15 cellular contexts compared by ENCODE assay signal in genomic region chr6:117616971-117617765, GRCh38. TPM values are rescaled to one million over a fixed set of nuclear protein-coding genes. Genes with fewer than 3 reads are reported as not detected.
DNase-seq lines count a peak whose midpoint lies in the region; ATAC-seq, FAIRE-seq and TF ChIP-seq lines count a peak whose summit lies in the region.
"Had no signal": no experiment of that assay in that cellular context is flagged by ENCODE, and none has a peak within 500 bp of the region (broad histone marks: within the 10 kb centered on the region; RNA-seq: fewer than 3 reads in every experiment).

No MANE protein-coding gene starts in this region.

- intact Hi-C loops in CD8-positive, alpha-beta T cell (cut with DNase I, micrococcal nuclease): no loop called here
- intact Hi-C loops in activated T-helper 1 cell treated with anti-CD3 and anti-CD28 coated beads, Interleukin-12 subunit alpha, Interleukin-12 subunit beta, Interleukin-2, Interleukin-4 antibody, amounts not matched to agents 30 ng/mL and 10 ng/mL and 1 ng/mL, durations not matched to agents 14 hours and 24 hours and 36 hours (cut with micrococcal nuclease): no loop called here

- no peak overlapping the region for H2BK5ac ChIP-seq in mesenchymal stem cell (ENCODE audit: low read depth, low read length, poor library complexity, severe bottlenecking)

- peaks cover 16% of the 10 kb centered on the region for H3K4me1 ChIP-seq in CD8-positive, alpha-beta T cell (ENCODE audit: insufficient read depth, low read length)
- no peaks in the 10 kb centered on the region for H3K4me1 ChIP-seq in mesenchymal stem cell (ENCODE audit: control insufficient read depth, insufficient read depth, low read depth, low read length)
- H3K4me1 ChIP-seq: colonic mucosa, esophagus muscularis mucosa, right atrium auricular region had no signal

- H3K14ac ChIP-seq in mesenchymal stem cell (ENCODE audit: low read length in 2 of 2): no peak overlapping the region

- peak in 3 of 7 experiments; percentile 6 to 24 (median 21) for DNase-seq in CD8-positive, alpha-beta T cell
- DNase-seq in GM12865 (ENCODE audit: low read depth) (peak; percentile 65), mesenchymal stem cell (no peak), frontal cortex (ENCODE audit: low spot score in 2 of 2) (no peak), NCI-H2029 treated with DMSO at 0.1 percent for 48 hours (lab: John Stamatoyannopoulos, UW) (no peak), glutamatergic neuron (no peak)
- DNase-seq in activated T-helper 1 cell treated with anti-CD3 and anti-CD28 coated beads, Interleukin-12 subunit alpha, Interleukin-12 subunit beta, Interleukin-2, Interleukin-4 antibody, amounts not matched to agents 30 ng/mL and 10 ng/mL and 1 ng/mL, durations not matched to agents 14 hours and 24 hours and 36 hours (ENCODE audit: low spot score): no peak
- DNase-seq: colonic mucosa, SW 1271 had no signal

- H4K91ac ChIP-seq in mesenchymal stem cell (ENCODE audit: low read length): no peak overlapping the region

- H4K8ac ChIP-seq in mesenchymal stem cell (ENCODE audit: low read length): no peak overlapping the region

- no peaks in the 10 kb centered on the region for H3K79me1 ChIP-seq in mesenchymal stem cell (replicated peaks; ENCODE audit: low read length, poor library complexity, severe bottlenecking)

- no peak overlapping the region for H3K9ac ChIP-seq in mesenchymal stem cell (ENCODE audit: low read length)
- H3K9ac ChIP-seq: BLaER1 treated with 17β-estradiol and CSF1 and Interleukin-3, amounts not matched to agents 10 nM and 100 nM had no signal

- H3K9me3 ChIP-seq in CD8-positive, alpha-beta T cell (ENCODE audit: low read length): no peaks in the 10 kb centered on the region
- no peaks in the 10 kb centered on the region for H3K9me3 ChIP-seq in mesenchymal stem cell (ENCODE audit: control insufficient read depth, low read length)
- H3K9me3 ChIP-seq: colonic mucosa, esophagus muscularis mucosa, right atrium auricular region had no signal

- peak; percentile 45 for ATAC-seq in CD8-positive, alpha-beta T cell
- ATAC-seq: left lobe of liver had no signal

- WGBS in mesenchymal stem cell: 91% methylated on average over 6 of the region's 7 CpGs

- no peak for FAIRE-seq in frontal cortex (lab: Jason Lieb, UNC)
- FAIRE-seq: GM12892 had no signal

- H3K4me3 ChIP-seq in CD8-positive, alpha-beta T cell (ENCODE audit: low read depth, low read length): no peak overlapping the region
- H3K4me3 ChIP-seq in GM12865 (ENCODE audit: low read depth, low read length) (no peak overlapping the region), mesenchymal stem cell (ENCODE audit: insufficient read depth in 1 of 2, low read depth in 1 of 2, low read length in 2 of 2) (no peak overlapping the region)
- H3K4me3 ChIP-seq: BLaER1 treated with 17β-estradiol and CSF1 and Interleukin-3, amounts not matched to agents 10 nM and 100 nM; colonic mucosa; esophagus muscularis mucosa; hepatocyte; right atrium auricular region had no signal

- H3K36me3 ChIP-seq in CD8-positive, alpha-beta T cell (ENCODE audit: insufficient read depth, low read length): no peaks in the 10 kb centered on the region
- no peaks in the 10 kb centered on the region for H3K36me3 ChIP-seq in mesenchymal stem cell (ENCODE audit: control insufficient read depth in 1 of 2, insufficient read depth in 2 of 2, low read depth in 1 of 2, low read length in 2 of 2)
- H3K36me3 ChIP-seq: BLaER1 treated with 17β-estradiol and CSF1 and Interleukin-3, amounts not matched to agents 10 nM and 100 nM; colonic mucosa; esophagus muscularis mucosa; right atrium auricular region had no signal

- peak overlapping the region; percentile 97 for H2AK5ac ChIP-seq in mesenchymal stem cell (ENCODE audit: low read length, severe bottlenecking)

- H2BK120ac ChIP-seq in mesenchymal stem cell (ENCODE audit: low read depth, low read length): no peak overlapping the region

- H3K27ac Mint-ChIP-seq in CD8-positive, alpha-beta T cell: peak overlapping the region; percentile 69
- H3K27ac Mint-ChIP-seq in activated T-helper 1 cell treated with anti-CD3 and anti-CD28 coated beads, Interleukin-12 subunit alpha, Interleukin-12 subunit beta, Interleukin-2, Interleukin-4 antibody, amounts not matched to agents 30 ng/mL and 10 ng/mL and 1 ng/mL, durations not matched to agents 14 hours and 24 hours and 36 hours: peak overlapping the region; percentile 61
- no peak overlapping the region for H3K27ac Mint-ChIP-seq in glutamatergic neuron (ENCODE audit: unreplicated experiment)

- CTCF ChIA-PET in CD8-positive, alpha-beta T cell (lab: Charles Lee): no interaction called here

- no peak overlapping the region for H3K23ac ChIP-seq in mesenchymal stem cell (ENCODE audit: low read length in 2 of 2)

- H3K36me3 Mint-ChIP-seq in CD8-positive, alpha-beta T cell: no peaks in the 10 kb centered on the region
- peaks cover 2% of the 10 kb centered on the region for H3K36me3 Mint-ChIP-seq in activated T-helper 1 cell treated with anti-CD3 and anti-CD28 coated beads, Interleukin-12 subunit alpha, Interleukin-12 subunit beta, Interleukin-2, Interleukin-4 antibody, amounts not matched to agents 30 ng/mL and 10 ng/mL and 1 ng/mL, durations not matched to agents 14 hours and 24 hours and 36 hours (ENCODE audit: low read depth)
- no peaks in the 10 kb centered on the region for H3K36me3 Mint-ChIP-seq in glutamatergic neuron (ENCODE audit: unreplicated experiment)

- H3K27ac ChIP-seq in CD8-positive, alpha-beta T cell (ENCODE audit: low read depth, low read length): no peak overlapping the region
- H3K27ac ChIP-seq in mesenchymal stem cell (ENCODE audit: low read length, poor library complexity, severe bottlenecking): peak overlapping the region; percentile 43
- H3K27ac ChIP-seq: BLaER1 treated with 17β-estradiol and CSF1 and Interleukin-3, amounts not matched to agents 10 nM and 100 nM; colonic mucosa; esophagus muscularis mucosa; hepatocyte; right atrium auricular region had no signal

- no peaks in the 10 kb centered on the region for H3K27me3 ChIP-seq in CD8-positive, alpha-beta T cell (ENCODE audit: insufficient read depth, low read length)
- H3K27me3 ChIP-seq in mesenchymal stem cell (ENCODE audit: control insufficient read depth in 1 of 2, insufficient read depth in 1 of 2, low read length in 2 of 2): no peaks in the 10 kb centered on the region
- H3K27me3 ChIP-seq: BLaER1 treated with 17β-estradiol and CSF1 and Interleukin-3, amounts not matched to agents 10 nM and 100 nM; colonic mucosa; esophagus muscularis mucosa; hepatocyte; right atrium auricular region had no signal

- no peak overlapping the region for H2AFZ ChIP-seq in mesenchymal stem cell (ENCODE audit: low read depth, low read length)
- H2AFZ ChIP-seq: hepatocyte had no signal

- H2BK15ac ChIP-seq in mesenchymal stem cell (ENCODE audit: low read depth, poor library complexity, severe bottlenecking): no peak overlapping the region

- H3K4ac ChIP-seq in mesenchymal stem cell (ENCODE audit: low read depth in 1 of 2, low read length in 2 of 2): no peak overlapping the region

- no peaks in the 10 kb centered on the region for H3K9me3 Mint-ChIP-seq in CD8-positive, alpha-beta T cell
- peaks cover 22% of the 10 kb centered on the region for H3K9me3 Mint-ChIP-seq in activated T-helper 1 cell treated with anti-CD3 and anti-CD28 coated beads, Interleukin-12 subunit alpha, Interleukin-12 subunit beta, Interleukin-2, Interleukin-4 antibody, amounts not matched to agents 30 ng/mL and 10 ng/mL and 1 ng/mL, durations not matched to agents 14 hours and 24 hours and 36 hours
- no peaks in the 10 kb centered on the region for H3K9me3 Mint-ChIP-seq in glutamatergic neuron (ENCODE audit: unreplicated experiment)

- peaks cover 20% of the 10 kb centered on the region for H3K4me1 Mint-ChIP-seq in CD8-positive, alpha-beta T cell (ENCODE audit: low read depth)
- H3K4me1 Mint-ChIP-seq in activated T-helper 1 cell treated with anti-CD3 and anti-CD28 coated beads, Interleukin-12 subunit alpha, Interleukin-12 subunit beta, Interleukin-2, Interleukin-4 antibody, amounts not matched to agents 30 ng/mL and 10 ng/mL and 1 ng/mL, durations not matched to agents 14 hours and 24 hours and 36 hours (ENCODE audit: low read depth): peaks cover 20% of the 10 kb centered on the region
- H3K4me1 Mint-ChIP-seq in glutamatergic neuron (ENCODE audit: low read depth, unreplicated experiment): peaks cover 4% of the 10 kb centered on the region

- no peak overlapping the region for H3K18ac ChIP-seq in mesenchymal stem cell (ENCODE audit: low read depth in 1 of 2, low read length in 2 of 2)

- H2BK12ac ChIP-seq in mesenchymal stem cell (ENCODE audit: low read length in 2 of 2): no peak overlapping the region

- POLR2A ChIA-PET in CD8-positive, alpha-beta T cell (lab: Charles Lee): interaction anchor here (0.7 kb wide), 1 partner anchor 1417 kb away, joined by 3 read pairs; no protein-coding TSS in a partner anchor

- H3K4me2 ChIP-seq in mesenchymal stem cell (ENCODE audit: low read length, poor library complexity, severe bottlenecking): no peak overlapping the region
- H3K4me2 ChIP-seq: BLaER1 treated with 17β-estradiol and CSF1 and Interleukin-3, amounts not matched to agents 10 nM and 100 nM; hepatocyte had no signal

- TF ChIP-seq CTCF in CD8-positive, alpha-beta T cell (IDR thresholded peaks at IDR 0.05): no peak
- TF ChIP-seq CTCF in GM12865 (IDR thresholded peaks at IDR 0.05; ENCODE audit: insufficient read depth, low read depth, low read length, missing control alignments) (no peak), glutamatergic neuron (IDR thresholded peaks at IDR 0.05; ENCODE audit: partially characterized antibody, unreplicated experiment) (no peak)

- no peak overlapping the region for H3K4me3 Mint-ChIP-seq in CD8-positive, alpha-beta T cell
- H3K4me3 Mint-ChIP-seq in activated T-helper 1 cell treated with anti-CD3 and anti-CD28 coated beads, Interleukin-12 subunit alpha, Interleukin-12 subunit beta, Interleukin-2, Interleukin-4 antibody, amounts not matched to agents 30 ng/mL and 10 ng/mL and 1 ng/mL, durations not matched to agents 14 hours and 24 hours and 36 hours: no peak overlapping the region
- no peak overlapping the region for H3K4me3 Mint-ChIP-seq in glutamatergic neuron (ENCODE audit: unreplicated experiment)

- no peaks in the 10 kb centered on the region for H3K27me3 Mint-ChIP-seq in CD8-positive, alpha-beta T cell (ENCODE audit: low read depth)
- H3K27me3 Mint-ChIP-seq in activated T-helper 1 cell treated with anti-CD3 and anti-CD28 coated beads, Interleukin-12 subunit alpha, Interleukin-12 subunit beta, Interleukin-2, Interleukin-4 antibody, amounts not matched to agents 30 ng/mL and 10 ng/mL and 1 ng/mL, durations not matched to agents 14 hours and 24 hours and 36 hours (ENCODE audit: insufficient read depth): peaks cover 2% of the 10 kb centered on the region
- peaks cover 6% of the 10 kb centered on the region for H3K27me3 Mint-ChIP-seq in glutamatergic neuron (ENCODE audit: unreplicated experiment)

RNA-seq across cellular contexts. Expression of gene GOPC, which starts 14.9 kb away (rescaled TPM):
- total RNA-seq in CD8-positive, alpha-beta T cell: 1 to 10 TPM; 7.5 to 8.1 TPM
- 23.6 and 24.3 TPM in 2 replicates for total RNA-seq in activated T-helper 1 cell treated with anti-CD3 and anti-CD28 coated beads, Interleukin-12 subunit alpha, Interleukin-12 subunit beta, Interleukin-2, Interleukin-4 antibody, amounts not matched to agents 30 ng/mL and 10 ng/mL and 1 ng/mL, durations not matched to agents 14 hours and 24 hours and 36 hours
- 17.0 TPM for polyA plus RNA-seq in mesenchymal stem cell (2013, experiment 1 of 2)
- 17.2 TPM for polyA plus RNA-seq in mesenchymal stem cell (2013, experiment 2 of 2)
- total RNA-seq in frontal cortex: 66.9 TPM
- total RNA-seq in glutamatergic neuron (ENCODE audit: unreplicated experiment): 33.4 TPM

RNA-seq across cellular contexts. Expression of gene NUS1, which starts 58.1 kb away (rescaled TPM):
- 10 to 100 TPM; 28.3 to 29.0 TPM for total RNA-seq in CD8-positive, alpha-beta T cell
- total RNA-seq in activated T-helper 1 cell treated with anti-CD3 and anti-CD28 coated beads, Interleukin-12 subunit alpha, Interleukin-12 subunit beta, Interleukin-2, Interleukin-4 antibody, amounts not matched to agents 30 ng/mL and 10 ng/mL and 1 ng/mL, durations not matched to agents 14 hours and 24 hours and 36 hours: 49.5 and 52.1 TPM in 2 replicates
- polyA plus RNA-seq in mesenchymal stem cell (2013, experiment 1 of 2): 35.9 TPM
- 37.2 TPM for polyA plus RNA-seq in mesenchymal stem cell (2013, experiment 2 of 2)
- total RNA-seq in frontal cortex (34.6 TPM), glutamatergic neuron (ENCODE audit: unreplicated experiment) (20.0 TPM)
